ENCODE assay signal across 1 cellular context in genomic region chr7:140005754-140006503, GRCh38.
TF ChIP-seq lines count a peak whose summit lies in the region.

No MANE protein-coding gene starts in this region.

TF ChIP-seq in WTC11, 78 proteins besides CTCF, POLR2A, EP300 and RAD21 (continued from another document):
- no peak for TF ChIP-seq AFF4 (CRISPR knock-in tag; IDR thresholded peaks at IDR 0.05; ENCODE audit: borderline replicate concordance)
- TF ChIP-seq SMAD4 (CRISPR knock-in tag; IDR thresholded peaks at IDR 0.05) = no peak
- TF ChIP-seq ZNF423 (CRISPR knock-in tag; IDR thresholded peaks at IDR 0.05) = peak; percentile 15; the same call in 1 of the 2 replicates
TF ChIP-seq in WTC11: peak in this region for 1.
